In genomic region chr12:29692237-29692636, GRCh38 we compare ENCODE assay signal across 22 cellular contexts.
DNase-seq lines count a peak whose midpoint lies in the region; ATAC-seq, FAIRE-seq and TF ChIP-seq lines count a peak whose summit lies in the region.
"Had no signal": no experiment of that assay in that cellular context is flagged by ENCODE, and none has a peak within 500 bp of the region (broad histone marks: within the 10 kb centered on the region; RNA-seq: fewer than 3 reads in every experiment).

No MANE protein-coding gene starts in this region.

- H3K27ac ChIP-seq in BLaER1 treated with 17β-estradiol and CSF1 and Interleukin-3, amounts not matched to agents 10 nM and 100 nM, result peak overlapping the region in 10 of 11 experiments; percentile 41 to 92 (median 79); a peak in 18 of 22 replicates
- H3K27ac ChIP-seq in HL-60 (replicated peaks) (peak overlapping the region; percentile 45; the same call in 1 of the 2 replicates), HepG2 (ENCODE audit: extremely low read length, insufficient read depth, low read length) (no peak overlapping the region)

- peaks cover 0 to 8% (median 0%) of the 10 kb centered on the region in 11 experiments; a peak in 3 of 22 replicates for H3K36me3 ChIP-seq in BLaER1 treated with 17β-estradiol and CSF1 and Interleukin-3, amounts not matched to agents 10 nM and 100 nM
- H3K36me3 ChIP-seq in HepG2 (replicated peaks in 1 of 2; ENCODE audit: control insufficient read depth in 1 of 2, insufficient read depth in 2 of 2, low read length in 2 of 2), result no peaks in the 10 kb centered on the region

- H3K9me3 Mint-ChIP-seq in nephron progenitor cell, result no peaks in the 10 kb centered on the region

- BruUV-seq in HepG2 (replicated peaks; lab: Mats Ljungman, UMichigan), result no TSS peak

- no peak for TF ChIP-seq RAD21 in HepG2 (CRISPR knock-in tag; IDR thresholded peaks at IDR 0.05)

- peak overlapping the region in 5 of 11 experiments; percentile 35 to 76 (median 68); a peak in 5 of 22 replicates for H3K9ac ChIP-seq in BLaER1 treated with 17β-estradiol and CSF1 and Interleukin-3, amounts not matched to agents 10 nM and 100 nM
- no peak overlapping the region for H3K9ac ChIP-seq in HepG2 (ENCODE audit: insufficient read depth, low read depth, low read length)
- H3K9ac ChIP-seq: SK-N-SH had no signal

- POLR2A ChIA-PET in HepG2 (lab: Yijun Ruan, JAX), result no interaction called here

- intact Hi-C loops in HepG2 (cut with micrococcal nuclease; ENCODE audit: unreplicated experiment), result no loop called here

- ATAC-seq in GM18868 (IDR thresholded peaks at IDR 0.05; ENCODE audit: unreplicated experiment), result peak; percentile 60
- no peak for ATAC-seq in HepG2
- no peak for ATAC-seq in HG03045 (IDR thresholded peaks at IDR 0.05; ENCODE audit: unreplicated experiment)
- ATAC-seq: HCT116, Panc1 had no signal

- no peaks in the 10 kb centered on the region for H3K27me3 ChIP-seq in BLaER1 treated with 17β-estradiol and CSF1 and Interleukin-3, amounts not matched to agents 10 nM and 100 nM
- H3K27me3 ChIP-seq in HL-60 (ENCODE audit: insufficient read depth, poor library complexity, severe bottlenecking), result no peaks in the 10 kb centered on the region
- no peaks in the 10 kb centered on the region for H3K27me3 ChIP-seq in HepG2 (ENCODE audit: control insufficient read depth in 1 of 2, insufficient read depth in 2 of 2, low read length in 2 of 2)

- peaks cover 8 to 51% (median 28%) of the 10 kb centered on the region in 10 experiments for H3K4me1 ChIP-seq in BLaER1 treated with 17β-estradiol and CSF1 and Interleukin-3, amounts not matched to agents 10 nM and 100 nM
- no peaks in the 10 kb centered on the region for H3K4me1 ChIP-seq in HepG2 (ENCODE audit: insufficient read depth, low read length)

- H3K4me3 Mint-ChIP-seq in nephron progenitor cell, result no peak overlapping the region

- WGBS in HepG2 (ENCODE audit: low lambda C conversion rate), result 0% methylated on average over 3 of the region's 3 CpGs

- H3K79me2 ChIP-seq in HepG2 (ENCODE audit: insufficient read depth, low read length), result no peaks in the 10 kb centered on the region

- in situ Hi-C loops in HepG2 (cut with HindIII; ENCODE audit: extremely low pct_ligation_motif_present, low pct_unique_long_range_greater_than_20kb), result no loop called here

- no peak for FAIRE-seq in GM19239 (lab: Jason Lieb, UNC)
- no peak for FAIRE-seq in HepG2 (lab: Jason Lieb, UNC)
- FAIRE-seq: A204.1, GM12891, H1 had no signal

- H3K4me3 ChIP-seq in BLaER1 treated with 17β-estradiol and CSF1 and Interleukin-3, amounts not matched to agents 10 nM and 100 nM, result no peak overlapping the region
- H3K4me3 ChIP-seq in HL-60 (replicated peaks; ENCODE audit: insufficient read depth, low read length) (no peak overlapping the region), HepG2 (replicated peaks in 1 of 3; ENCODE audit: insufficient read depth in 1 of 3, low read depth in 2 of 3, low read length in 3 of 3) (no peak overlapping the region)

- no peak overlapping the region for H2AFZ ChIP-seq in HepG2 (ENCODE audit: low read length)

- CTCF ChIA-PET in HepG2 (lab: Yijun Ruan, JAX; ENCODE audit: low intra/inter-chr PET ratio, low total read pairs), result no interaction called here

- TF ChIP-seq POLR2A in HepG2 (IDR thresholded peaks at IDR 0.05; ENCODE audit: insufficient read depth in 1 of 2, low read depth in 2 of 2, low read length in 2 of 2), result no peak

- peaks cover 0 to 50% (median 12%) of the 10 kb centered on the region in 11 experiments; a peak in 12 of 22 replicates for H3K9me3 ChIP-seq in BLaER1 treated with 17β-estradiol and CSF1 and Interleukin-3, amounts not matched to agents 10 nM and 100 nM (replicated peaks in 1 of 11)
- no peaks in the 10 kb centered on the region for H3K9me3 ChIP-seq in HepG2 (ENCODE audit: low read length)
- H3K9me3 ChIP-seq: SK-N-SH had no signal

- peak overlapping the region in 8 of 11 experiments; percentile 70 to 83 (median 77); a peak in 13 of 22 replicates for H3K4me2 ChIP-seq in BLaER1 treated with 17β-estradiol and CSF1 and Interleukin-3, amounts not matched to agents 10 nM and 100 nM
- H3K4me2 ChIP-seq in HepG2 (ENCODE audit: low read depth, low read length), result no peak overlapping the region
- H3K4me2 ChIP-seq: SK-N-SH had no signal

- H3K36me3 Mint-ChIP-seq in nephron progenitor cell (ENCODE audit: low read depth), result no peaks in the 10 kb centered on the region

- no peaks in the 10 kb centered on the region for H4K20me1 ChIP-seq in BLaER1 treated with 17β-estradiol and CSF1 and Interleukin-3, amounts not matched to agents 10 nM and 100 nM
- no peaks in the 10 kb centered on the region for H4K20me1 ChIP-seq in HepG2 (ENCODE audit: insufficient read depth, low read length)

- no peak for DNase-seq in HL-60 (ENCODE audit: low read depth in 1 of 2, low spot score in 1 of 2)
- no peak for DNase-seq in nephron progenitor cell
- no peak for DNase-seq in GM19239 (ENCODE audit: insufficient read length, low spot score)
- DNase-seq in HepG2 (ENCODE audit: low spot score), result no peak
- DNase-seq: DMS79, KG1, NCI-H1092, NCI-H1436 treated with DMSO at 0.1 percent for 48 hours, NCI-H1930, NCI-H226, NCI-H510A treated with DMSO at 0.1 percent for 48 hours, NCI-H774, SIG-M5, SK-N-SH had no signal

- TF ChIP-seq CTCF in HL-60 (IDR thresholded peaks at IDR 0.05; ENCODE audit: insufficient read depth, low read length) (no peak), nephron progenitor cell (IDR thresholded peaks at IDR 0.05) (no peak), HepG2 (CRISPR knock-in tag; IDR thresholded peaks at IDR 0.05) (no peak)

- H3K27me3 Mint-ChIP-seq in nephron progenitor cell (ENCODE audit: low read depth, poor library complexity), result no peaks in the 10 kb centered on the region

- TF ChIP-seq EP300 in HepG2 (IDR thresholded peaks at IDR 0.05; ENCODE audit: low read depth in 2 of 2, low read length in 2 of 2) (no peak), HepG2 (CRISPR knock-in tag; IDR thresholded peaks at IDR 0.05; ENCODE audit: borderline replicate concordance) (no peak)

- peaks cover 7% of the 10 kb centered on the region for H3K4me1 Mint-ChIP-seq in nephron progenitor cell

- H3K27ac Mint-ChIP-seq in nephron progenitor cell, result peak overlapping the region; percentile 27

TF ChIP-seq in HepG2, 621 proteins besides CTCF, POLR2A, EP300 and RAD21:
- TF ChIP-seq ZNF75D (CRISPR knock-in tag; IDR thresholded peaks at IDR 0.05; ENCODE audit: borderline replicate concordance) (no peak), ZNF788 (CRISPR knock-in tag; IDR thresholded peaks at IDR 0.05; ENCODE audit: borderline replicate concordance) (no peak)
